Comparison of ENCODE assay signal across 9 cellular contexts in genomic region chr17:68020451-68020779, GRCh38. TPM values are rescaled to one million over a fixed set of nuclear protein-coding genes. Genes with fewer than 3 reads are reported as not detected.
A peak's percentile ranks its signal among the peaks of the same experiment; 100 is the strongest.
DNase-seq lines count a peak whose midpoint lies in the region; ATAC-seq, FAIRE-seq and TF ChIP-seq lines count a peak whose summit lies in the region.
"Had no signal": no experiment of that assay in that cellular context is flagged by ENCODE, and none has a peak within 500 bp of the region (broad histone marks: within the 10 kb centered on the region; RNA-seq: fewer than 3 reads in every experiment).

No MANE protein-coding gene starts in this region.

- H3K4me2 ChIP-seq in OCI-LY1 (ENCODE audit: low read length) (peak overlapping the region; percentile 64), H1 (ENCODE audit: insufficient read depth in 1 of 2, low read depth in 2 of 2, low read length in 2 of 2) (peak overlapping the region; percentile 70 to 100)

- H2BK5ac ChIP-seq in H1 (ENCODE audit: low read depth, low read length): peak overlapping the region; percentile 81

- TF ChIP-seq CTCF in OCI-LY1 (IDR thresholded peaks at IDR 0.05; ENCODE audit: low read length) (no peak), H1 (IDR thresholded peaks at IDR 0.05; ENCODE audit: control extremely low read depth in 1 of 3, insufficient read depth in 1 of 3, low read depth in 1 of 3, low read length in 3 of 3) (no peak)

- no peak for TF ChIP-seq EP300 in H1 (IDR thresholded peaks at IDR 0.05; ENCODE audit: borderline replicate concordance in 1 of 2, low read depth in 2 of 2, low read length in 2 of 2)

- peak overlapping the region; percentile 73 for H3K56ac ChIP-seq in H1 (replicated peaks; ENCODE audit: insufficient read length, low read depth, low read length)

- H3K79me2 ChIP-seq in OCI-LY1 (ENCODE audit: insufficient read depth, low read length): no peaks in the 10 kb centered on the region
- H3K79me2 ChIP-seq in H1 (ENCODE audit: control insufficient read depth in 1 of 2, insufficient read depth in 2 of 2, low read length in 2 of 2): no peaks in the 10 kb centered on the region

- H4K5ac ChIP-seq in H1 (ENCODE audit: insufficient read length, low read depth, low read length): peak overlapping the region; percentile 20

- no peak for DNase-seq in activated T-cell treated with anti-CD3 and anti-CD28 coated beads, Interleukin-2, amount 50 U/mL, for 24 hours
- DNase-seq in activated T-cell treated with anti-CD3 and anti-CD28 coated beads for 4 hours (no peak), H1 (ENCODE audit: low read depth in 1 of 2, low spot score in 2 of 2) (no peak), middle frontal gyrus (ENCODE audit: extremely low spot score, low spot score) (no peak), NCI-H748 treated with DMSO at 0.1 percent for 48 hours (lab: John Stamatoyannopoulos, UW) (no peak)
- DNase-seq in naive thymus-derived CD4-positive, alpha-beta T cell: no peak

- peak overlapping the region; percentile 64 for H3K9ac ChIP-seq in OCI-LY1 (ENCODE audit: low read length)
- H3K9ac ChIP-seq in H1 (replicated peaks in 1 of 4; ENCODE audit: extremely low read depth in 1 of 4, low read depth in 3 of 4, low read length in 3 of 4): peak overlapping the region; percentile 45 to 92 (median 64)

- intact Hi-C loops in naive thymus-derived CD4-positive, alpha-beta T cell (cut with micrococcal nuclease): loop anchor here (1.0 to 5.0 kb wide), 4 partner anchors 9 to 1307 kb away; partner anchors contain the start of genes KPNA2 (in 2 of the 2) and ABCA5 (in 1 of the 2)

- no peak overlapping the region for H3K14ac ChIP-seq in H1 (ENCODE audit: insufficient read length)

- H2BK20ac ChIP-seq in H1 (ENCODE audit: low read length): no peak overlapping the region

- CTCF ChIA-PET in H1 (lab: Charles Lee; ENCODE audit: partially characterized antibody): interaction anchor here (1.1 to 2.2 kb wide), 6 partner anchors 10 to 35 kb away, joined by 3 to 11 read pairs (median 6); partner anchors contain the start of gene C17orf58
- CTCF ChIA-PET in naive thymus-derived CD4-positive, alpha-beta T cell (lab: Charles Lee): interaction anchor here (0.8 kb wide), 1 partner anchor 12 kb away, joined by 4 read pairs; no protein-coding TSS in a partner anchor

- peak overlapping the region; percentile 75; the same call in 1 of the 2 replicates for H2BK12ac ChIP-seq in H1 (ENCODE audit: low read depth, low read length)

- H3K27ac ChIP-seq in OCI-LY1 (ENCODE audit: low read depth, low read length, poor library complexity, severe bottlenecking): no peak overlapping the region
- peak overlapping the region; percentile 52 for H3K27ac ChIP-seq in H1 (ENCODE audit: low read depth, low read length)
- H3K27ac ChIP-seq in naive thymus-derived CD4-positive, alpha-beta T cell (ENCODE audit: low read depth, low read length): peak overlapping the region; percentile 79
- H3K27ac ChIP-seq: epithelial cell of prostate had no signal

- H3K4me1 ChIP-seq in OCI-LY1 (ENCODE audit: insufficient read depth, low read length, severe bottlenecking) (peaks cover 23% of the 10 kb centered on the region), H1 (replicated peaks in 1 of 4; ENCODE audit: control insufficient read depth in 3 of 4, insufficient read depth in 4 of 4, low read length in 3 of 4) (peaks cover 0 to 3% (median 1%) of the 10 kb centered on the region in 4 experiments; a peak in 4 of 7 replicates)
- H3K4me1 ChIP-seq in naive thymus-derived CD4-positive, alpha-beta T cell (ENCODE audit: control insufficient read depth in 2 of 2, insufficient read depth in 2 of 2, low read length in 2 of 2): peaks cover 6 to 10% of the 10 kb centered on the region in 2 donors

- no peaks in the 10 kb centered on the region for H3K79me1 ChIP-seq in H1 (ENCODE audit: low read depth, low read length)

- H3K36me3 ChIP-seq in OCI-LY1 (ENCODE audit: insufficient read depth, low read length) (no peaks in the 10 kb centered on the region), H1 (ENCODE audit: control insufficient read depth in 2 of 4, insufficient read depth in 4 of 4, low read length in 3 of 4) (no peaks in the 10 kb centered on the region)
- no peaks in the 10 kb centered on the region for H3K36me3 ChIP-seq in naive thymus-derived CD4-positive, alpha-beta T cell (ENCODE audit: control insufficient read depth in 2 of 3, insufficient read depth in 3 of 3, low read length in 3 of 3)

- no peak overlapping the region for H4K91ac ChIP-seq in H1 (replicated peaks; ENCODE audit: insufficient read length, low read length)

- H4K8ac ChIP-seq in H1 (ENCODE audit: extremely low read depth, insufficient read depth, low read length): no peak overlapping the region

- POLR2A ChIA-PET in H1 (lab: Charles Lee; ENCODE audit: partially characterized antibody): interaction anchor here (0.6 to 6.7 kb wide), 16 partner anchors 11 to 195 kb away, joined by 3 to 104 read pairs (median 4); partner anchors contain the start of genes BPTF and KPNA2
- POLR2A ChIA-PET in naive thymus-derived CD4-positive, alpha-beta T cell (lab: Charles Lee): interaction anchor here (0.9 to 1.3 kb wide), 2 partner anchors 15 to 303 kb away, joined by 3 to 6 read pairs; partner anchors contain the start of genes KPNA2 and NOL11

- H3K9me2 ChIP-seq in OCI-LY1 (ENCODE audit: low read depth, low read length): no peaks in the 10 kb centered on the region

- peak overlapping the region; percentile 62; the same call in 1 of the 2 replicates for H3K18ac ChIP-seq in H1 (ENCODE audit: extremely low read depth, low read length)

- H3K27me3 ChIP-seq in OCI-LY1 (ENCODE audit: insufficient read depth, low read length): no peaks in the 10 kb centered on the region
- H3K27me3 ChIP-seq in H1 (replicated peaks in 1 of 4; ENCODE audit: control insufficient read depth in 3 of 4, extremely low read depth in 1 of 4, insufficient read depth in 3 of 4, low read length in 3 of 4): no peaks in the 10 kb centered on the region
- no peaks in the 10 kb centered on the region for H3K27me3 ChIP-seq in naive thymus-derived CD4-positive, alpha-beta T cell (ENCODE audit: control insufficient read depth in 2 of 2, insufficient read depth in 2 of 2, low read length in 2 of 2)

- H2AFZ ChIP-seq in OCI-LY1 (ENCODE audit: low read length) (0 out of 2 replicates have a peak overlapping the region, but pooled peaks have one; percentile 0), H1 (ENCODE audit: low read length) (peak overlapping the region; percentile 70)

- H4K20me1 ChIP-seq in OCI-LY1 (ENCODE audit: insufficient read depth, low read length) (no peaks in the 10 kb centered on the region), H1 (replicated peaks in 1 of 2; ENCODE audit: control insufficient read depth in 1 of 2, insufficient read depth in 2 of 2, low read length in 2 of 2) (no peaks in the 10 kb centered on the region)

- no peak overlapping the region for H3K23ac ChIP-seq in H1 (ENCODE audit: insufficient read length)

- peaks cover 5% of the 10 kb centered on the region; the same call in 1 of the 2 replicates for H3K23me2 ChIP-seq in H1 (ENCODE audit: low read depth, low read length)

- H3K4me3 ChIP-seq in OCI-LY1 (ENCODE audit: low read depth, low read length, poor library complexity, severe bottlenecking) (peak overlapping the region; percentile 61), H1 (ENCODE audit: extremely low read depth in 1 of 4, insufficient read depth in 2 of 4, low read depth in 3 of 4, low read length in 4 of 4) (peak overlapping the region; percentile 63 to 72 (median 70))
- H3K4me3 ChIP-seq in naive thymus-derived CD4-positive, alpha-beta T cell (ENCODE audit: low read length): peak overlapping the region; percentile 79

- peak overlapping the region; percentile 84 for H3K4me3 Mint-ChIP-seq in activated T-cell treated with anti-CD3 and anti-CD28 coated beads, Interleukin-2, amount 50 U/mL, for 24 hours
- H3K4me3 Mint-ChIP-seq in naive thymus-derived CD4-positive, alpha-beta T cell: peak overlapping the region; percentile 85 to 95 (median 89)

- peaks cover 3% of the 10 kb centered on the region for H3K36me3 Mint-ChIP-seq in activated T-cell treated with anti-CD3 and anti-CD28 coated beads, Interleukin-2, amount 50 U/mL, for 24 hours (ENCODE audit: low read depth)
- H3K36me3 Mint-ChIP-seq in naive thymus-derived CD4-positive, alpha-beta T cell: peaks cover 0 to 3% (median 0%) of the 10 kb centered on the region in 5 donors

- 11% methylated on average over 10 of the region's 10 CpGs; no CpG with 5 or more reads in 1 of the 2 experiments for WGBS in H1 (ENCODE audit: extremely low coverage in 1 of 2, insufficient coverage in 1 of 2, insufficient read length in 1 of 2, insufficient replicate concordance in 2 of 2, low coverage in 1 of 2, low lambda C conversion rate in 2 of 2, missing lambda C conversion rate in 1 of 2), 2 experiments

- H3K27me3 Mint-ChIP-seq in activated T-cell treated with anti-CD3 and anti-CD28 coated beads, Interleukin-2, amount 50 U/mL, for 24 hours: no peaks in the 10 kb centered on the region
- H3K27me3 Mint-ChIP-seq in naive thymus-derived CD4-positive, alpha-beta T cell: peaks cover 0 to 8% (median 0%) of the 10 kb centered on the region in 5 donors

- H3K27ac Mint-ChIP-seq in activated T-cell treated with anti-CD3 and anti-CD28 coated beads, Interleukin-2, amount 50 U/mL, for 24 hours: peak overlapping the region; percentile 97
- peak overlapping the region; percentile 89 to 100 (median 98) for H3K27ac Mint-ChIP-seq in naive thymus-derived CD4-positive, alpha-beta T cell

- no peak for TF ChIP-seq RAD21 in H1 (IDR thresholded peaks at IDR 0.05 in 1 of 2, conservative IDR thresholded peaks at IDR 0.05 in 1 of 2; ENCODE audit: low read depth in 2 of 2, low read length in 2 of 2)

- H2BK120ac ChIP-seq in H1 (replicated peaks; ENCODE audit: low read depth, low read length): no peak overlapping the region

- H3K4me1 Mint-ChIP-seq in activated T-cell treated with anti-CD3 and anti-CD28 coated beads, Interleukin-2, amount 50 U/mL, for 24 hours (ENCODE audit: low read depth): peaks cover 19% of the 10 kb centered on the region
- peaks cover 10 to 25% (median 17%) of the 10 kb centered on the region in 7 donors for H3K4me1 Mint-ChIP-seq in naive thymus-derived CD4-positive, alpha-beta T cell

- H2AK5ac ChIP-seq in H1 (ENCODE audit: low read depth, low read length): no peak overlapping the region

- H3K9me3 Mint-ChIP-seq in activated T-cell treated with anti-CD3 and anti-CD28 coated beads, Interleukin-2, amount 50 U/mL, for 24 hours: no peaks in the 10 kb centered on the region
- H3K9me3 Mint-ChIP-seq in naive thymus-derived CD4-positive, alpha-beta T cell: peaks cover 0 to 13% (median 0%) of the 10 kb centered on the region in 11 donors

- H2BK15ac ChIP-seq in H1 (ENCODE audit: low read length): no peak overlapping the region

- TF ChIP-seq POLR2A in H1 (IDR thresholded peaks at IDR 0.05; ENCODE audit: control extremely low read depth in 1 of 2, low read depth in 2 of 2, low read length in 2 of 2): no peak

- peak overlapping the region; percentile 11 for H3K4ac ChIP-seq in H1 (replicated peaks; ENCODE audit: insufficient read length, low read depth, low read length)

- no peaks in the 10 kb centered on the region for H3F3A ChIP-seq in OCI-LY1 (ENCODE audit: insufficient read depth, low read length)

- no peaks in the 10 kb centered on the region; the same call in 1 of the 2 replicates for H3K9me3 ChIP-seq in OCI-LY1 (ENCODE audit: low read length)
- H3K9me3 ChIP-seq in H1 (ENCODE audit: insufficient read depth in 2 of 2, low read depth in 1 of 2, low read length in 1 of 2): no peaks in the 10 kb centered on the region
- no peaks in the 10 kb centered on the region for H3K9me3 ChIP-seq in naive thymus-derived CD4-positive, alpha-beta T cell (ENCODE audit: control insufficient read depth in 2 of 3, low read length in 3 of 3)

- no peak for FAIRE-seq in H1 (lab: Jason Lieb, UNC)

- ATAC-seq in naive thymus-derived CD4-positive, alpha-beta T cell: no peak
- ATAC-seq in GM18873 (IDR thresholded peaks at IDR 0.05; ENCODE audit: low FRiP score, unreplicated experiment): no peak

RNA-seq across cellular contexts. Expression of gene KPNA2, which starts 15.1 kb away (rescaled TPM):
- 599 and 612 TPM in 2 replicates for total RNA-seq in H1 (2021; fragmentation: NEBNext Ultra II Directional; extraction: Animal tissue kit (Norgen Biotek cat#: 25700))
- polyA plus RNA-seq in H1 (2011; rRNA removed): 282 and 413 TPM in 2 replicates
- polyA plus RNA-seq in H1 (2011; cell fraction: cytosol; rRNA removed): 359 TPM
- 273 TPM for polyA plus RNA-seq in H1 (2011; cell fraction: nucleus; rRNA removed)
- 400 to 532 TPM (median 448 TPM) in 4 replicates for polyA plus RNA-seq in H1 (2012, experiment 1 of 2)
- 97.1 TPM for polyA plus RNA-seq in H1 (2012, experiment 2 of 2)
- 316 TPM for polyA plus RNA-seq in H1 (2013, experiment 1 of 2)
- 317 TPM for polyA plus RNA-seq in H1 (2013, experiment 2 of 2)
- 770 and 875 TPM in 2 replicates for polyA minus RNA-seq in H1 (2011; rRNA and poly(A)+ RNA removed)
- polyA minus RNA-seq in H1 (2011; cell fraction: cytosol; rRNA and poly(A)+ RNA removed): 428 TPM
- 320 TPM for polyA minus RNA-seq in H1 (2011; cell fraction: nucleus; rRNA and poly(A)+ RNA removed)
- total RNA-seq in naive thymus-derived CD4-positive, alpha-beta T cell: 100 to 1,000 TPM in 1 of 5 experiments, 10 to 100 TPM in 2, 1 to 10 TPM in 2; 8.4 to 161 (median 45.9) TPM
- polyA plus RNA-seq in naive thymus-derived CD4-positive, alpha-beta T cell: 10 to 100 TPM; 11.5 to 18.7 TPM

RNA-seq across cellular contexts. Expression of gene C17orf58, which starts 24.1 kb away (rescaled TPM):
- total RNA-seq in H1 (2021; fragmentation: NEBNext Ultra II Directional; extraction: Animal tissue kit (Norgen Biotek cat#: 25700)): 21.8 and 24.1 TPM in 2 replicates
- polyA plus RNA-seq in H1 (2011; rRNA removed): 20.5 and 22.6 TPM in 2 replicates
- polyA plus RNA-seq in H1 (2011; cell fraction: cytosol; rRNA removed): 23.9 TPM
- polyA plus RNA-seq in H1 (2011; cell fraction: nucleus; rRNA removed): 18.5 TPM
- 17.9 to 21.2 TPM (median 19.4 TPM) in 4 replicates for polyA plus RNA-seq in H1 (2012, experiment 1 of 2)
- polyA plus RNA-seq in H1 (2012, experiment 2 of 2): 8.9 TPM
- 32.3 TPM for polyA plus RNA-seq in H1 (2013, experiment 1 of 2)
- polyA plus RNA-seq in H1 (2013, experiment 2 of 2): 34.2 TPM
- polyA minus RNA-seq in H1 (2011; rRNA and poly(A)+ RNA removed): 10.9 and 11.1 TPM in 2 replicates
- 8.1 TPM for polyA minus RNA-seq in H1 (2011; cell fraction: cytosol; rRNA and poly(A)+ RNA removed)
- polyA minus RNA-seq in H1 (2011; cell fraction: nucleus; rRNA and poly(A)+ RNA removed): 7.9 TPM
- 1 to 10 TPM in 2 of 5 experiments, under 1 TPM in 2, not detected in 1; 0.59 to 6.9 (median 1.5) TPM for total RNA-seq in naive thymus-derived CD4-positive, alpha-beta T cell
- polyA plus RNA-seq in naive thymus-derived CD4-positive, alpha-beta T cell: under 1 TPM in 1 of 2 donors, not detected in 1; 0.28 TPM
